11 cellular contexts compared by ENCODE assay signal in genomic region chr1:3677411-3677944, GRCh38. TPM values are rescaled to one million over a fixed set of nuclear protein-coding genes. Genes with fewer than 3 reads are reported as not detected.
DNase-seq lines count a peak whose midpoint lies in the region; ATAC-seq, FAIRE-seq and TF ChIP-seq lines count a peak whose summit lies in the region.
"Had no signal": no experiment of that assay in that cellular context is flagged by ENCODE, and none has a peak within 500 bp of the region (broad histone marks: within the 10 kb centered on the region; RNA-seq: fewer than 3 reads in every experiment).

No MANE protein-coding gene starts in this region.

- DNase-seq in activated naive CD4-positive, alpha-beta T cell treated with anti-CD3 and anti-CD28 coated beads, Interleukin-2, amount 10 ng/mL, durations not matched to agents 7 days and 5 days = no peak
- no peak for DNase-seq in activated naive CD4-positive, alpha-beta T cell treated with anti-CD3 and anti-CD28 coated beads, Interleukin-2, amount 50 U/mL, for 16 hours
- DNase-seq in NOMO-1 treated with dmso at 0.1 percent for 144 hours (lab: John Stamatoyannopoulos, UW; ENCODE audit: unreplicated experiment) (peak; percentile 73), A673 (ENCODE audit: low spot score) (no peak), NCI-H2227 treated with DMSO at 0.1 percent for 48 hours (lab: John Stamatoyannopoulos, UW) (no peak), small intestine (no peak)
- no peak for DNase-seq in stimulated activated effector memory CD8-positive, alpha-beta T cell treated with anti-CD3 and anti-CD28 coated beads, Interleukin-12 subunit alpha, Interleukin-12 subunit beta, amount 100 ng/mL, for 72 hours (ENCODE audit: low spot score in 2 of 2)
- DNase-seq: cortex of kidney, SJCRH30 had no signal

- H3K36me3 Mint-ChIP-seq in activated naive CD4-positive, alpha-beta T cell treated with anti-CD3 and anti-CD28 coated beads, Interleukin-2, amount 10 ng/mL, durations not matched to agents 7 days and 5 days = no peaks in the 10 kb centered on the region
- H3K36me3 Mint-ChIP-seq in stimulated activated effector memory CD8-positive, alpha-beta T cell treated with anti-CD3 and anti-CD28 coated beads, Interleukin-12 subunit alpha, Interleukin-12 subunit beta, amount 100 ng/mL, for 72 hours = no peaks in the 10 kb centered on the region

- H3K4me3 Mint-ChIP-seq in activated naive CD4-positive, alpha-beta T cell treated with anti-CD3 and anti-CD28 coated beads, Interleukin-2, amount 10 ng/mL, durations not matched to agents 7 days and 5 days = no peak overlapping the region
- peak overlapping the region; percentile 45 for H3K4me3 Mint-ChIP-seq in stimulated activated effector memory CD8-positive, alpha-beta T cell treated with anti-CD3 and anti-CD28 coated beads, Interleukin-12 subunit alpha, Interleukin-12 subunit beta, amount 100 ng/mL, for 72 hours
- H3K4me3 Mint-ChIP-seq: activated T-cell treated with anti-CD3 and anti-CD28 coated beads, Interleukin-2, amount 50 U/mL, for 24 hours had no signal

- H3K4me1 ChIP-seq in A673 (ENCODE audit: insufficient read depth, low read length, poor library complexity, severe bottlenecking) = peaks cover 9% of the 10 kb centered on the region
- H3K4me1 ChIP-seq in small intestine (ENCODE audit: control insufficient read depth in 2 of 2, insufficient read depth in 1 of 2, low read depth in 1 of 2, low read length in 1 of 2) = no peaks in the 10 kb centered on the region

- H3K36me3 ChIP-seq in A673 (ENCODE audit: insufficient read depth, low read length, poor library complexity, severe bottlenecking) (no peaks in the 10 kb centered on the region), small intestine (ENCODE audit: control insufficient read depth in 2 of 2, insufficient read depth in 2 of 2, low read length in 2 of 2) (no peaks in the 10 kb centered on the region)
- H3K36me3 ChIP-seq: SJCRH30 had no signal

- H3K27me3 ChIP-seq in A673 (replicated peaks; ENCODE audit: insufficient read depth, low read depth, low read length, poor library complexity) (no peaks in the 10 kb centered on the region), small intestine (ENCODE audit: control insufficient read depth in 2 of 2, insufficient read depth in 2 of 2, low read length in 2 of 2) (no peaks in the 10 kb centered on the region)
- H3K27me3 ChIP-seq: SJCRH30 had no signal

- FAIRE-seq in small intestine (lab: Jason Lieb, UNC) = no peak

- peak; percentile 5 for ATAC-seq in HG02870 (IDR thresholded peaks at IDR 0.05; ENCODE audit: unreplicated experiment)
- no peak for ATAC-seq in stimulated activated effector memory CD8-positive, alpha-beta T cell treated with anti-CD3 and anti-CD28 coated beads, Interleukin-12 subunit alpha, Interleukin-12 subunit beta, amount 100 ng/mL, for 72 hours

- CTCF ChIA-PET in activated naive CD4-positive, alpha-beta T cell treated with anti-CD3 and anti-CD28 coated beads, Interleukin-2, amount 10 ng/mL, durations not matched to agents 7 days and 5 days (lab: Charles Lee) = interaction anchor here (1.2 kb wide), 1 partner anchor 225 kb away, joined by 3 read pairs; no protein-coding TSS in a partner anchor
- CTCF ChIA-PET in A673 (lab: Charles Lee) = no interaction called here

- H3K27ac Mint-ChIP-seq in activated naive CD4-positive, alpha-beta T cell treated with anti-CD3 and anti-CD28 coated beads, Interleukin-2, amount 10 ng/mL, durations not matched to agents 7 days and 5 days = peak overlapping the region; percentile 58
- H3K27ac Mint-ChIP-seq in stimulated activated effector memory CD8-positive, alpha-beta T cell treated with anti-CD3 and anti-CD28 coated beads, Interleukin-12 subunit alpha, Interleukin-12 subunit beta, amount 100 ng/mL, for 72 hours = peak overlapping the region; percentile 37
- H3K27ac Mint-ChIP-seq: activated T-cell treated with anti-CD3 and anti-CD28 coated beads, Interleukin-2, amount 50 U/mL, for 24 hours had no signal

- POLR2A ChIA-PET in A673 (lab: Charles Lee; ENCODE audit: low non-redundant PET) = no interaction called here

- intact Hi-C loops in A673 (cut with micrococcal nuclease; ENCODE audit: unreplicated experiment) = no loop called here

- H3K4me3 ChIP-seq in A673 (ENCODE audit: low read depth, low read length, poor library complexity, severe bottlenecking) (no peak overlapping the region), small intestine (ENCODE audit: low read depth in 1 of 2, low read length in 2 of 2) (no peak overlapping the region)
- H3K4me3 ChIP-seq: SJCRH30 had no signal

- H3K9me3 ChIP-seq in A673 (ENCODE audit: low read depth, low read length, poor library complexity, severe bottlenecking) = no peaks in the 10 kb centered on the region
- H3K9me3 ChIP-seq in small intestine (ENCODE audit: control insufficient read depth, low read depth) = no peaks in the 10 kb centered on the region
- H3K9me3 ChIP-seq: SJCRH30 had no signal

- peaks cover 18% of the 10 kb centered on the region for H3K27me3 Mint-ChIP-seq in activated naive CD4-positive, alpha-beta T cell treated with anti-CD3 and anti-CD28 coated beads, Interleukin-2, amount 10 ng/mL, durations not matched to agents 7 days and 5 days

- 57 to 72% (median 63%) methylated on average over 7 of the region's 7 CpGs for WGBS in small intestine, 3 donors

- H3K9me3 Mint-ChIP-seq in activated naive CD4-positive, alpha-beta T cell treated with anti-CD3 and anti-CD28 coated beads, Interleukin-2, amount 10 ng/mL, durations not matched to agents 7 days and 5 days = no peaks in the 10 kb centered on the region
- peaks cover 4% of the 10 kb centered on the region for H3K9me3 Mint-ChIP-seq in stimulated activated effector memory CD8-positive, alpha-beta T cell treated with anti-CD3 and anti-CD28 coated beads, Interleukin-12 subunit alpha, Interleukin-12 subunit beta, amount 100 ng/mL, for 72 hours
- H3K9me3 Mint-ChIP-seq: activated T-cell treated with anti-CD3 and anti-CD28 coated beads, Interleukin-2, amount 50 U/mL, for 24 hours had no signal

- H3K27ac ChIP-seq in A673 (ENCODE audit: low read depth, low read length, poor library complexity, severe bottlenecking) (no peak overlapping the region), small intestine (ENCODE audit: low read depth in 1 of 2, low read length in 1 of 2) (no peak overlapping the region)
- H3K27ac ChIP-seq: SJCRH30 had no signal

- no TSS peak for BruUV-seq in A673 (replicated peaks; lab: Mats Ljungman, UMichigan)

- no peak for TF ChIP-seq CTCF in A673 (conservative IDR thresholded peaks at IDR 0.05; ENCODE audit: low read depth, low read length)

- peaks cover 26% of the 10 kb centered on the region for H3K4me1 Mint-ChIP-seq in activated naive CD4-positive, alpha-beta T cell treated with anti-CD3 and anti-CD28 coated beads, Interleukin-2, amount 10 ng/mL, durations not matched to agents 7 days and 5 days
- H3K4me1 Mint-ChIP-seq in stimulated activated effector memory CD8-positive, alpha-beta T cell treated with anti-CD3 and anti-CD28 coated beads, Interleukin-12 subunit alpha, Interleukin-12 subunit beta, amount 100 ng/mL, for 72 hours = peaks cover 49% of the 10 kb centered on the region

RNA-seq across cellular contexts. Expression of gene TP73, which starts 25.2 kb away (rescaled TPM):
- total RNA-seq in A673 (2021) = 10.0 and 12.3 TPM in 2 replicates
- polyA plus RNA-seq in small intestine = under 1 TPM in 1 of 3 donors, not detected in 2; 0.15 TPM

RNA-seq across cellular contexts. Expression of gene WRAP73, which starts 27.6 kb away (rescaled TPM):
- 41.2 and 41.8 TPM in 2 replicates for total RNA-seq in A673 (2021)
- polyA plus RNA-seq in small intestine = 10 to 100 TPM; 25.7 to 36.9 (median 33.0) TPM

RNA-seq across cellular contexts. Expression of gene TPRG1L, which starts 52.7 kb away (rescaled TPM):
- total RNA-seq in A673 (2021) = 13.4 and 13.7 TPM in 2 replicates
- 10 to 100 TPM; 41.2 to 97.7 (median 86.2) TPM for polyA plus RNA-seq in small intestine
